ENCODE assay signal across 30 cellular contexts in the genomic region with DNA sequence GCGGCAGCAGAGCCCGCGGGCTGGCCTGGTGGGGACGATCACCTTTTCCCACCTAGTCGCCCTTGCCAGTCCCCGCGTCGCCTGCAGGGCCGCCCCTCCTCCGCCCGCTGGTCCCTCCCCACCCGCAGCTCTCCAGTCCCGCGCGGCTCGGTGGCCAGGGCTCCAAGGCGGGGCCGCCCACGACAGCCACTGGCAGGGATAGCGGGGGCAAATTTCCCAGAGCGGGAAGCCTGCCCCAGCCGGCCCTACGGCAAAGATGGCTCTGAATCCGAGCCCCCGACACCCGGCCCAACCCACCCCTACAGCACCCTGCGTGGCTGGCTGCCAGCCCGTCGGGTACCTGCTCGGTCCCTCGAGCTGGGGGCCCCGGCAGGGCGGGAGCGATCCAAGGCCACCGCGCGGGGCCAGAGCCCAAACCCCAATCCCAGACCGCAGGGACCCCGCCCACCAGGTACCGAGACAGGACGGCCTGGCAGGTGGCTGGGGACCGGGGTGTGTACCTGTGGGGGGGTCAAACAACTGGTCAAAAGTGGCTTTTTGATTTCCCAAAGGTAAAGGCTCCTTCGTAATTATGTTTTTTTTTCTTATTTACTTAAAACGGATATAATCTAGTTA. TPM values are rescaled to one million over a fixed set of nuclear protein-coding genes. Genes with fewer than 3 reads are reported as not detected.
DNase-seq lines count a peak whose midpoint lies in the region; ATAC-seq, FAIRE-seq and TF ChIP-seq lines count a peak whose summit lies in the region.
"Had no signal": no experiment of that assay in that cellular context is flagged by ENCODE, and none has a peak within 500 bp of the region (broad histone marks: within the 10 kb centered on the region; RNA-seq: fewer than 3 reads in every experiment).

No MANE protein-coding gene starts in this region.

- H3K36me3 ChIP-seq in body of pancreas (replicated peaks in 1 of 2; ENCODE audit: insufficient read depth in 1 of 2, low read depth in 2 of 2) (no peaks in the 10 kb centered on the region), pancreas (no peaks in the 10 kb centered on the region), upper lobe of right lung (no peaks in the 10 kb centered on the region)
- H3K36me3 ChIP-seq: BE2C, SJCRH30 had no signal

- FAIRE-seq in pancreas (lab: Jason Lieb, UNC): no peak
- FAIRE-seq: GM18507, H54, HTR-8/SVneo, K562 had no signal

- peak in 2 of 7 experiments; percentile 22 to 24 for TF ChIP-seq CTCF in body of pancreas (IDR thresholded peaks at IDR 0.05)
- no peak for TF ChIP-seq CTCF in pancreas (IDR thresholded peaks at IDR 0.05)
- no peak for TF ChIP-seq CTCF in upper lobe of right lung (IDR thresholded peaks at IDR 0.05)

- H3K4me1 ChIP-seq in body of pancreas: no peaks in the 10 kb centered on the region
- H3K4me1 ChIP-seq in pancreas: peaks cover 0 to 3% (median 0%) of the 10 kb centered on the region in 3 donors
- H3K4me1 ChIP-seq in upper lobe of right lung: no peaks in the 10 kb centered on the region
- H3K4me1 ChIP-seq: BE2C, SJCRH30 had no signal

- no peak for TF ChIP-seq POLR2A in body of pancreas (IDR thresholded peaks at IDR 0.05)

- peak; percentile 10 for ATAC-seq in body of pancreas
- peak; percentile 10 to 54 (median 40) for ATAC-seq in pancreas
- peak; percentile 22 for ATAC-seq in upper lobe of right lung
- ATAC-seq in HG03521 (IDR thresholded peaks at IDR 0.05; ENCODE audit: unreplicated experiment): no peak
- ATAC-seq: K562, Right ventricle myocardium inferior had no signal

- H3K27ac ChIP-seq in body of pancreas (peak overlapping the region; percentile 65 to 89 (median 82)), pancreas (peak overlapping the region; percentile 64 to 88 (median 67)), upper lobe of right lung (no peak overlapping the region)
- H3K27ac ChIP-seq: PC-9, SJCRH30 had no signal

- intact Hi-C loops in body of pancreas (cut with DNase I) (no loop called here), pancreas (cut with DNase I) (no loop called here), upper lobe of right lung (cut with DNase I) (no loop called here)

- H3K27me3 ChIP-seq in body of pancreas (no peaks in the 10 kb centered on the region), pancreas (no peaks in the 10 kb centered on the region), upper lobe of right lung (peaks cover 12% of the 10 kb centered on the region)
- H3K27me3 ChIP-seq: BE2C, SJCRH30 had no signal

- peaks cover 0 to 8% (median 0%) of the 10 kb centered on the region in 3 donors for H3K9me3 ChIP-seq in body of pancreas
- no peaks in the 10 kb centered on the region for H3K9me3 ChIP-seq in pancreas
- no peaks in the 10 kb centered on the region for H3K9me3 ChIP-seq in upper lobe of right lung
- H3K9me3 ChIP-seq: BE2C, SJCRH30 had no signal

- DNase-seq in DMS 273 (lab: John Stamatoyannopoulos, UW; ENCODE audit: unreplicated experiment) (peak; percentile 16), DMS 273 treated with DMSO at 0.1 percent for 48 hours (lab: John Stamatoyannopoulos, UW) (no peak), body of pancreas (peak; percentile 3 to 45 (median 26)), pancreas (peak in 5 of 6 donors; percentile 22 to 65 (median 50)), upper lobe of right lung (no peak)
- DNase-seq in activated CD4-positive, CD25-positive, alpha-beta regulatory T cell treated with anti-CD3 and anti-CD28 coated beads, Interleukin-2, amount 50 U/mL, for 72 hours: no peak
- DNase-seq: 8988T; ACHN; BE2C; CD8-positive, alpha-beta memory T cell; DMS153; Kasumi-1; MV-4-11; NCI-H1105; NCI-H1436 treated with DMSO at 0.1 percent for 48 hours; NCI-H187 treated with DMSO at 0.1 percent for 48 hours; NCI-H2107; NCI-H524; NCI-H774; PC-9; SJCRH30 had no signal

- peak overlapping the region in 1 of 2 donors; percentile 16 for H3K4me3 ChIP-seq in body of pancreas
- peak overlapping the region; percentile 20 to 32 (median 26) for H3K4me3 ChIP-seq in pancreas
- no peak overlapping the region for H3K4me3 ChIP-seq in upper lobe of right lung
- H3K4me3 ChIP-seq: K562, PC-9, SJCRH30 had no signal

- WGBS in body of pancreas, 2 donors: 1 to 4% methylated on average over 6 to 42 of the region's 44 CpGs
- WGBS in pancreas, 2 donors: 2 to 4% methylated on average over 31 to 44 of the region's 44 CpGs

RNA-seq across cellular contexts. Expression of a gene that starts 6.3 kb away (rescaled TPM):
- 10 to 100 TPM in 1 of 2 donors, under 1 TPM in 1; 0.26 to 30.0 TPM for total RNA-seq in body of pancreas
- 10 to 100 TPM in 2 of 6 donors, 1 to 10 TPM in 4; 4.5 to 13.9 (median 8.3) TPM for total RNA-seq in pancreas
- polyA plus RNA-seq in pancreas: 1 to 10 TPM; 1.7 to 4.1 TPM
- not detected for total RNA-seq in upper lobe of right lung
- total RNA-seq: CD8-positive, alpha-beta memory T cell; G401; M059J; Right ventricle myocardium inferior; SJCRH30 had no signal
- polyA plus RNA-seq: CD14-positive monocyte; CD8-positive, alpha-beta memory T cell had no signal

Comparison
In these comparisons a context has a peak if more than half of its experiments do, and no peak if none do; other contexts are left out.
1. DNase-seq: peak in DMS 273 (single experiment), body of pancreas (4 of 4) and pancreas (5 of 6); none in DMS 273 treated with DMSO at 0.1 percent for 48 hours (single experiment), upper lobe of right lung (single experiment) and activated CD4-positive, CD25-positive, alpha-beta regulatory T cell treated with anti-CD3 and anti-CD28 coated beads, Interleukin-2, amount 50 U/mL, for 72 hours (single experiment).